ENCODE assay signal across 17 cellular contexts in the genomic region with DNA sequence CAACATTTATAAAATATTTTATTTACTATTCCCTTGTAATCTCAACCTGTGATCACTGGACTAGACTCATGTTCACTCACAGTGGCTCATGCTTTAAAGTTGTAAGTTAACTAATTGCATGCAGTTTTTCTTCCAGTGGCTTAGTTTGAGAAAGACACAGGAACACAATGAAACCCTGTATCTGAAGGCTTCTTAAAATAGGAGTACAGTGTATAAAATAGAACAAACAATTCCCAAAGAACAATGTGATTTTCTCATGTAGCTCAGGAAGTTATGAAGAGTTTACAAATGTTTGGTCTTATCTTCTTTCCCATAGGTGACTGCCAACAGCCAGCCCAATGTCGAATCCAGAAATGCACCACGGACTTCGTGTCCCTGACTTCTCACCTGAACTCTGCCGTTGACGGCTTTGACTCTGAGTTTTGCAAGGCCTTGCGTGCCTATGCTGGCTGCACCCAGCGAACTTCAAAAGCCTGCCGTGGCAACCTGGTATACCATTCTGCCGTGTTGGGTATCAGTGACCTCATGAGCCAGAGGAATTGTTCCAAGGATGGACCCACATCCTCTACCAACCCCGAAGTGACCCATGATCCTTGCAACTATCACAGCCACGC. TPM values are rescaled to one million over a fixed set of nuclear protein-coding genes. Genes with fewer than 3 reads are reported as not detected.
DNase-seq lines count a peak whose midpoint lies in the region; ATAC-seq and TF ChIP-seq lines count a peak whose summit lies in the region.
"Had no signal": no experiment of that assay in that cellular context is flagged by ENCODE, and none has a peak within 500 bp of the region (broad histone marks: within the 10 kb centered on the region; RNA-seq: fewer than 3 reads in every experiment).

No MANE protein-coding gene starts in this region.

- H3K36me3 Mint-ChIP-seq in activated T-helper 17 cell treated with anti-CD3 and anti-CD28 coated beads, Interleukin-2, amount 50 U/mL, for 72 hours (ENCODE audit: low read depth): peaks cover 32% of the 10 kb centered on the region

- H3K27ac ChIP-seq in epithelial cell of prostate: peak overlapping the region; percentile 31
- H3K27ac ChIP-seq in mucosa of rectum (ENCODE audit: low read depth in 2 of 2, low read length in 2 of 2): peak overlapping the region; percentile 57 to 65
- H3K27ac ChIP-seq in stomach smooth muscle (ENCODE audit: low read length): peak overlapping the region; percentile 19
- H3K27ac ChIP-seq: BLaER1, brain microvascular endothelial cell, SJSA1 had no signal

- DNase-seq in LNCaP clone FGC (ENCODE audit: low read depth) (peak; percentile 81), epithelial cell of prostate (ENCODE audit: low read depth, low spot score) (no peak), RPMI8226 (no peak)
- DNase-seq: activated CD4-positive, alpha-beta T cell treated with anti-CD3 and anti-CD28 coated beads for 4 hours; activated naive CD4-positive, alpha-beta T cell treated with anti-CD3 and anti-CD28 coated beads for 36 hours; brain microvascular endothelial cell; DMS 273 treated with DMSO at 0.1 percent for 48 hours; NCI-H2029 treated with DMSO at 0.1 percent for 48 hours; NCI-H510A; substantia nigra; T-helper 9 cell had no signal

- H3K4me3 ChIP-seq in LNCaP clone FGC (ENCODE audit: low read depth, low read length): peak overlapping the region; percentile 86
- H3K4me3 ChIP-seq in mucosa of rectum (ENCODE audit: low read length in 2 of 2): peak overlapping the region; percentile 23 to 48
- H3K4me3 ChIP-seq in stomach smooth muscle (ENCODE audit: low read length in 2 of 2): peak overlapping the region; percentile 57 to 62
- H3K4me3 ChIP-seq: BLaER1, SJSA1 had no signal

- ATAC-seq in GM19455 (IDR thresholded peaks at IDR 0.05; ENCODE audit: unreplicated experiment): no peak
- ATAC-seq in activated T-helper 17 cell treated with anti-CD3 and anti-CD28 coated beads, Interleukin-2, amount 50 U/mL, for 72 hours (replicated peaks): no peak

- H3K27me3 ChIP-seq in mucosa of rectum (ENCODE audit: control insufficient read depth in 2 of 2, insufficient read depth in 2 of 2, low read length in 2 of 2) (no peaks in the 10 kb centered on the region), stomach smooth muscle (ENCODE audit: control insufficient read depth in 1 of 2, insufficient read depth in 2 of 2, low read length in 2 of 2) (no peaks in the 10 kb centered on the region)
- H3K27me3 ChIP-seq: BLaER1, brain microvascular endothelial cell, SJSA1 had no signal

- TF ChIP-seq CTCF in LNCaP clone FGC (IDR thresholded peaks at IDR 0.05; ENCODE audit: control insufficient read depth, extremely low read depth, insufficient read depth): no peak

- H3K9me3 ChIP-seq in mucosa of rectum (ENCODE audit: control insufficient read depth in 2 of 2, low read length in 2 of 2) (no peaks in the 10 kb centered on the region), stomach smooth muscle (ENCODE audit: control insufficient read depth in 2 of 2, low read length in 2 of 2) (no peaks in the 10 kb centered on the region)
- H3K9me3 ChIP-seq: BLaER1, SJSA1 had no signal

- H3K9ac ChIP-seq in mucosa of rectum (ENCODE audit: low read depth in 1 of 2, low read length in 2 of 2) (peak overlapping the region in 1 of 2 donors; percentile 52), stomach smooth muscle (ENCODE audit: low read length in 2 of 2) (peak overlapping the region in 1 of 2 donors; percentile 30)
- H3K9ac ChIP-seq: BLaER1 had no signal

- peaks cover 7 to 27% of the 10 kb centered on the region in 2 donors for H3K36me3 ChIP-seq in mucosa of rectum (ENCODE audit: control insufficient read depth in 2 of 2, insufficient read depth in 2 of 2, low read length in 2 of 2)
- peaks cover 11 to 21% of the 10 kb centered on the region in 2 donors for H3K36me3 ChIP-seq in stomach smooth muscle (ENCODE audit: control insufficient read depth in 2 of 2, insufficient read depth in 2 of 2, low read length in 2 of 2)

- no peaks in the 10 kb centered on the region for H3K9me3 Mint-ChIP-seq in activated T-helper 17 cell treated with anti-CD3 and anti-CD28 coated beads, Interleukin-2, amount 50 U/mL, for 72 hours
- H3K9me3 Mint-ChIP-seq: activated naive CD4-positive, alpha-beta T cell treated with anti-CD3 and anti-CD28 coated beads for 36 hours had no signal

- H3K4me1 Mint-ChIP-seq in activated T-helper 17 cell treated with anti-CD3 and anti-CD28 coated beads, Interleukin-2, amount 50 U/mL, for 72 hours: peaks cover 18% of the 10 kb centered on the region

- H3K27me3 Mint-ChIP-seq in activated T-helper 17 cell treated with anti-CD3 and anti-CD28 coated beads, Interleukin-2, amount 50 U/mL, for 72 hours: no peaks in the 10 kb centered on the region

- H3K4me1 ChIP-seq in mucosa of rectum (ENCODE audit: control insufficient read depth in 2 of 2, insufficient read depth in 2 of 2, low read length in 2 of 2) (peaks cover 7 to 37% of the 10 kb centered on the region in 2 donors), stomach smooth muscle (ENCODE audit: control insufficient read depth, insufficient read depth, low read length) (peaks cover 25% of the 10 kb centered on the region)

- H3K27ac Mint-ChIP-seq in activated T-helper 17 cell treated with anti-CD3 and anti-CD28 coated beads, Interleukin-2, amount 50 U/mL, for 72 hours: no peak overlapping the region
- H3K27ac Mint-ChIP-seq: activated naive CD4-positive, alpha-beta T cell treated with anti-CD3 and anti-CD28 coated beads for 36 hours had no signal

- no peak overlapping the region for H3K4me3 Mint-ChIP-seq in activated T-helper 17 cell treated with anti-CD3 and anti-CD28 coated beads, Interleukin-2, amount 50 U/mL, for 72 hours
- H3K4me3 Mint-ChIP-seq: activated naive CD4-positive, alpha-beta T cell treated with anti-CD3 and anti-CD28 coated beads for 36 hours had no signal

RNA-seq across cellular contexts. Expression of a gene that starts 5.9 kb away (rescaled TPM):
- total RNA-seq in activated T-helper 17 cell treated with anti-CD3 and anti-CD28 coated beads, Interleukin-2, amount 50 U/mL, for 72 hours: 1 to 10 TPM; 2.0 to 4.1 TPM

Comparison
In these comparisons a context has a peak if more than half of its experiments do, and no peak if none do; other contexts are left out.
1. H3K4me3 ChIP-seq: peak in every context shown above with its lines; median percentile 86 in LNCaP clone FGC; 60 in stomach smooth muscle; 36 in mucosa of rectum.